ENCODE assay signal across 8 cellular contexts in the genomic region with DNA sequence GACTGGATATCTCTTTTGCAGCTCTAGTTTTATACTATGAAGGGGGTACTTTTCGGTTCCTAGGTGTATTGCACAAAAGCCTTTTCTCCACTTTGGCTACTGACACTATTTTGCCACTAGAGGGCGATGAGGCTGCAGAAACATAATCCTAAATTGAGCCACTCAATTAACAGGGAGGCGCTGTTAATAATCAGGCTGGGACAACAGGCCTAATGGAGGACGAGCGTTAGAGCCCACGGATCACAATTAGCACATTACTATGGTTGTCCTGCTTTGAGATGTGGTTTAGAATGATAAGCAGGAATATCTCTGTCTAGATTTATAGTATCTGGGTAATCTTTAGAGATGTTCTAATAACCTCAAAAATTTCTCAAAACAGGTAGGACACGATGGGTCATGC.
DNase-seq lines count a peak whose midpoint lies in the region; ATAC-seq, FAIRE-seq and TF ChIP-seq lines count a peak whose summit lies in the region.

No MANE protein-coding gene starts in this region.

- H3K9me3 Mint-ChIP-seq in T-cell = no peaks in the 10 kb centered on the region

- peak; percentile 79 to 80 for TF ChIP-seq RAD21 in A549 (conservative IDR thresholded peaks at IDR 0.05 in 1 of 2, IDR thresholded peaks at IDR 0.05 in 1 of 2)

- DNase-seq in A549 (ENCODE audit: low read depth in 1 of 2, low spot score in 1 of 2) = peak; percentile 56 to 60
- peak; percentile 65 for DNase-seq in NCI-H1436 (lab: John Stamatoyannopoulos, UW)
- peak in 26 of 34 experiments; percentile 6 to 39 (median 18) for DNase-seq in T-cell
- peak; percentile 30 to 54 (median 45) for DNase-seq in body of pancreas
- peak; percentile 10 for DNase-seq in stimulated activated CD4-positive, alpha-beta T cell treated with anti-CD3 and anti-CD28 coated beads, Interleukin-4, amount 100 ng/mL, for 1 hour

- WGBS in A549 (ENCODE audit: missing lambda C conversion rate) = 11% methylated on average over 7 of the region's 7 CpGs
- WGBS in body of pancreas, 2 donors = 15 to 18% methylated on average over 7 of the region's 7 CpGs

- TF ChIP-seq EP300 in A549 (IDR thresholded peaks at IDR 0.05) = no peak

- CTCF ChIA-PET in A549 (lab: Yijun Ruan, JAX) = interaction anchor here (0.5 to 3.0 kb wide), 28 partner anchors 9 to 728 kb away, joined by 3 to 19 read pairs (median 3); a partner anchor contains a TSS
- CTCF ChIA-PET in T-cell (lab: Charles Lee) = interaction anchor here (0.6 to 1.3 kb wide), 5 partner anchors 9 to 712 kb away, joined by 3 to 7 read pairs (median 3); no protein-coding TSS in a partner anchor

- TF ChIP-seq POLR2A in A549 (IDR thresholded peaks at IDR 0.05; ENCODE audit: low read length) (no peak), body of pancreas (IDR thresholded peaks at IDR 0.05) (no peak)

- POLR2A ChIA-PET in A549 (lab: Yijun Ruan, JAX) = interaction anchor here (3.0 kb wide), 1 partner anchor 62 kb away, joined by 12 read pairs; a partner anchor contains a TSS
- POLR2A ChIA-PET in T-cell (lab: Charles Lee) = no interaction called here

- no peaks in the 10 kb centered on the region for H3K36me3 Mint-ChIP-seq in T-cell

- H3K36me3 ChIP-seq in body of pancreas (replicated peaks in 1 of 2; ENCODE audit: insufficient read depth in 1 of 2, low read depth in 2 of 2) = no peaks in the 10 kb centered on the region

- H3K4me1 ChIP-seq in A549 (no peaks in the 10 kb centered on the region), body of pancreas (no peaks in the 10 kb centered on the region)

- H3K9me3 ChIP-seq in A549 (no peaks in the 10 kb centered on the region), body of pancreas (no peaks in the 10 kb centered on the region)

- FAIRE-seq in A549 (lab: Jason Lieb, UNC) (no peak), islet of Langerhans (lab: Jason Lieb, UNC) (peak; percentile 41)

- H3K4me3 Mint-ChIP-seq in T-cell = no peak overlapping the region

- H3K4me3 ChIP-seq in A549 (no peak overlapping the region), body of pancreas (no peak overlapping the region)

- intact Hi-C loops in body of pancreas (cut with DNase I) = no loop called here

- peaks cover 0 to 2% (median 0%) of the 10 kb centered on the region in 3 donors for H3K4me1 Mint-ChIP-seq in T-cell

- ATAC-seq in A549 = peak; percentile 68 to 81
- ATAC-seq in GM18498 (IDR thresholded peaks at IDR 0.05; ENCODE audit: unreplicated experiment) = peak; percentile 58
- peak; percentile 43 for ATAC-seq in HG02798 (IDR thresholded peaks at IDR 0.05; ENCODE audit: poor library complexity, unreplicated experiment)
- peak; percentile 31 to 54 (median 36) for ATAC-seq in T-cell (replicated peaks in 1 of 4)
- ATAC-seq in body of pancreas = no peak

- H3K27me3 Mint-ChIP-seq in T-cell = no peaks in the 10 kb centered on the region

- TF ChIP-seq CTCF in A549 (IDR thresholded peaks at IDR 0.05) = peak; percentile 79
- TF ChIP-seq CTCF in body of pancreas (IDR thresholded peaks at IDR 0.05) = peak; percentile 69 to 90 (median 73)

- H3K27ac Mint-ChIP-seq in T-cell = no peak overlapping the region

- no peaks in the 10 kb centered on the region for H3K27me3 ChIP-seq in body of pancreas

- 0 out of 6 replicates have a peak overlapping the region, but pooled peaks of 1 of the 2 experiments have one; percentile 28 for H3K27ac ChIP-seq in A549
- H3K27ac ChIP-seq in body of pancreas = no peak overlapping the region

- H3K4me2 ChIP-seq in A549 = peak overlapping the region; percentile 47

TF ChIP-seq in A549, 52 proteins besides CTCF, POLR2A, EP300 and RAD21:
- TF ChIP-seq CHD2 (IDR thresholded peaks at IDR 0.05; ENCODE audit: low read length, partially characterized antibody) (no peak), SMC3 (IDR thresholded peaks at IDR 0.05) (peak; percentile 76), CEBPB (IDR thresholded peaks at IDR 0.05) (peak; percentile 33 to 69; a peak in 3 of 4 replicates)

Comparison
In these comparisons a context has a peak if more than half of its experiments do, and no peak if none do; other contexts are left out.
1. DNase-seq: peak in every context shown above with its lines; median percentile 65 in NCI-H1436; 58 in A549; 45 in body of pancreas; 18 in T-cell; 10 in stimulated activated CD4-positive, alpha-beta T cell treated with anti-CD3 and anti-CD28 coated beads, Interleukin-4, amount 100 ng/mL, for 1 hour.